9 cellular contexts compared by ENCODE assay signal in genomic region chr22:26642465-26643367, GRCh38. TPM values are rescaled to one million over a fixed set of nuclear protein-coding genes. Genes with fewer than 3 reads are reported as not detected.
DNase-seq lines count a peak whose midpoint lies in the region; ATAC-seq and TF ChIP-seq lines count a peak whose summit lies in the region.
"Had no signal": no experiment of that assay in that cellular context is flagged by ENCODE, and none has a peak within 500 bp of the region (broad histone marks: within the 10 kb centered on the region; RNA-seq: fewer than 3 reads in every experiment).

No MANE protein-coding gene starts in this region.

- H3K27me3 ChIP-seq in HAP-1 (ENCODE audit: low read depth): 0 out of 2 replicates have a peak, but pooled peaks cover 6% of the 10 kb centered on the region

- in situ Hi-C loops in HAP-1 (cut with MboI; ENCODE audit: low sequenced_read_pairs): no loop called here

- no peaks in the 10 kb centered on the region for H3K9me3 ChIP-seq in HAP-1

- no peak for ATAC-seq in GM21367 (IDR thresholded peaks at IDR 0.05; ENCODE audit: unreplicated experiment)

- TF ChIP-seq CTCF in choroid plexus epithelial cell (conservative IDR thresholded peaks at IDR 0.05; ENCODE audit: low read depth, low read length): peak; percentile 18

- H3K4me1 ChIP-seq in HAP-1: peaks cover 22% of the 10 kb centered on the region

- no peaks in the 10 kb centered on the region for H3K36me3 ChIP-seq in HAP-1 (replicated peaks)

- no peak overlapping the region for H3K4me3 ChIP-seq in HAP-1
- H3K4me3 ChIP-seq in choroid plexus epithelial cell (ENCODE audit: low read depth, low read length): no peak overlapping the region

- DNase-seq in HAP-1 (ENCODE audit: low spot score in 2 of 2) (peak; percentile 46 to 58), choroid plexus epithelial cell (ENCODE audit: low read depth) (peak; percentile 26), islet precursor cell (no peak), iPS-NIHi11 (ENCODE audit: low spot score) (no peak), occipital lobe (lab: John Stamatoyannopoulos, UW) (no peak)
- DNase-seq in activated CD4-positive, CD25-positive, alpha-beta regulatory T cell treated with anti-CD3 and anti-CD28 coated beads, Interleukin-2, amount 50 U/mL, for 16 hours (ENCODE audit: low read depth, low spot score): peak; percentile 61
- DNase-seq in stimulated activated CD4-positive, alpha-beta T cell treated with anti-CD3 and anti-CD28 coated beads, Interleukin-1b, Interleukin-23, amount 100 ng/mL, for 4 hours (ENCODE audit: low read depth in 2 of 2): peak; percentile 60 to 74

RNA-seq across cellular contexts. Expression of gene MIAT, which starts 14.7 kb away (rescaled TPM):
- 221 TPM for total RNA-seq in occipital lobe

RNA-seq across cellular contexts. Expression of gene CRYBA4, which starts 21.0 kb away (rescaled TPM):
- not detected for total RNA-seq in occipital lobe
- total RNA-seq: M059J had no signal

RNA-seq across cellular contexts. Expression of gene CRYBB1, which starts 24.9 kb away (rescaled TPM):
- 0.62 TPM for total RNA-seq in occipital lobe
- total RNA-seq: M059J had no signal

RNA-seq across cellular contexts. Expression of gene TPST2, which starts 52.8 kb away (rescaled TPM):
- total RNA-seq in occipital lobe: 11.4 TPM

Comparison
In these comparisons a context has a peak if more than half of its experiments do, and no peak if none do; other contexts are left out.
1. DNase-seq: peak in HAP-1 (2 of 2), activated CD4-positive, CD25-positive, alpha-beta regulatory T cell treated with anti-CD3 and anti-CD28 coated beads, Interleukin-2, amount 50 U/mL, for 16 hours (single experiment), choroid plexus epithelial cell (single experiment) and stimulated activated CD4-positive, alpha-beta T cell treated with anti-CD3 and anti-CD28 coated beads, Interleukin-1b, Interleukin-23, amount 100 ng/mL, for 4 hours (2 of 2); none in islet precursor cell (single experiment), iPS-NIHi11 (single experiment) and occipital lobe (single experiment).